Comparison of ENCODE assay signal across 1 cellular context in genomic region chr4:170671171-170671570, GRCh38.
TF ChIP-seq lines count a peak whose summit lies in the region.

No MANE protein-coding gene starts in this region.

TF ChIP-seq in GM23338, 12 proteins besides CTCF, POLR2A, EP300 and RAD21 (continued from another document):
- TF ChIP-seq, protein P1, sequence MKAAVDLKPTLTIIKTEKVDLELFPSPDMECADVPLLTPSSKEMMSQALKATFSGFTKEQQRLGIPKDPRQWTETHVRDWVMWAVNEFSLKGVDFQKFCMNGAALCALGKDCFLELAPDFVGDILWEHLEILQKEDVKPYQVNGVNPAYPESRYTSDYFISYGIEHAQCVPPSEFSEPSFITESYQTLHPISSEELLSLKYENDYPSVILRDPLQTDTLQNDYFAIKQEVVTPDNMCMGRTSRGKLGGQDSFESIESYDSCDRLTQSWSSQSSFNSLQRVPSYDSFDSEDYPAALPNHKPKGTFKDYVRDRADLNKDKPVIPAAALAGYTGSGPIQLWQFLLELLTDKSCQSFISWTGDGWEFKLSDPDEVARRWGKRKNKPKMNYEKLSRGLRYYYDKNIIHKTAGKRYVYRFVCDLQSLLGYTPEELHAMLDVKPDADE (IDR thresholded peaks at IDR 0.05), result no peak
- no peak for TF ChIP-seq JUNB (IDR thresholded peaks at IDR 0.05; ENCODE audit: unreplicated experiment)
- no peak for TF ChIP-seq ZNF114 (CRISPR knock-in tag; IDR thresholded peaks at IDR 0.05)
- no peak for TF ChIP-seq CREB1 (CRISPR knock-in tag; IDR thresholded peaks at IDR 0.05; ENCODE audit: low read depth)
- TF ChIP-seq EZH2 (IDR thresholded peaks at IDR 0.05; ENCODE audit: low read depth, unreplicated experiment), result no peak
- no peak for TF ChIP-seq NANOG (IDR thresholded peaks at IDR 0.05; ENCODE audit: borderline replicate concordance)
- no peak for TF ChIP-seq STAT1 (IDR thresholded peaks at IDR 0.05; ENCODE audit: unreplicated experiment)
